ENCODE assay signal across 9 cellular contexts in the genomic region with DNA sequence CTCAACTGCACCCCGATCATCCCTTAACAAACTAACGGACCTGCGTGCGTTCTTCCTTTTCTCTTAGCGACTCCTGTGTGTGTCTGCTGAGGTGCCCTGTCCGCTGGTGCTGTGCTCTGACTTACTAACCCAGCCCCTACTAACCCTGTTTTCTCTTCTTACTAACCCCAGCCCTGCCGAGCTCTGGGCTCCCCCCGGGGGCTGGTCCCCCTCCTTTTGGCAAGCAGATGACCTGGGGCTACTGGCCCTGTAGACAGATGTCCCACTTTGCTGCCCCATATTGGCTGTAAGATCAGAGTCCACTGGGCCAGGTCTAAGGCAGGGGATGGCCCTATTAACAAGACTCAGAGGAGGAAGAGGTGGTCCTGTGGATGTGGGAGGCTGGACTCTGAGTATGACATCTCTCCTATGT. TPM values are rescaled to one million over a fixed set of nuclear protein-coding genes. Genes with fewer than 3 reads are reported as not detected.
DNase-seq lines count a peak whose midpoint lies in the region; ATAC-seq, FAIRE-seq and TF ChIP-seq lines count a peak whose summit lies in the region.
"Had no signal": no experiment of that assay in that cellular context is flagged by ENCODE, and none has a peak within 500 bp of the region (broad histone marks: within the 10 kb centered on the region; RNA-seq: fewer than 3 reads in every experiment).

No MANE protein-coding gene starts in this region.

- ATAC-seq in GM21717 (IDR thresholded peaks at IDR 0.05; ENCODE audit: unreplicated experiment) = peak; percentile 4
- ATAC-seq in Panc1 = no peak
- ATAC-seq in HG02798 (IDR thresholded peaks at IDR 0.05; ENCODE audit: poor library complexity, unreplicated experiment) = no peak

- DNase-seq in Panc1 (ENCODE audit: low read depth, low spot score) (no peak), H1 (ENCODE audit: low read depth in 1 of 2, low spot score in 2 of 2) (no peak), ovary (peak in 4 of 5 donors; percentile 26 to 60 (median 44)), amygdala (lab: John Stamatoyannopoulos, UW) (no peak)
- no peak for DNase-seq in NK-92 treated with Interleukin-12 subunit alpha and Interleukin-12 subunit beta, amount 100 ng/mL, for 24 hours (lab: John Stamatoyannopoulos, UW)

- H3K36me3 ChIP-seq in BLaER1 (0 out of 2 replicates have a peak, but pooled peaks cover 1% of the 10 kb centered on the region), Panc1 (ENCODE audit: control insufficient read depth, insufficient read depth, low read length) (no peaks in the 10 kb centered on the region; the same call in 1 of the 2 replicates), H1 (ENCODE audit: control insufficient read depth in 2 of 4, insufficient read depth in 4 of 4, low read length in 3 of 4) (peaks cover 3 to 18% (median 8%) of the 10 kb centered on the region in 4 experiments; a peak in 6 of 8 replicates), ovary (no peaks in the 10 kb centered on the region)

- intact Hi-C loops in Panc1 (cut with micrococcal nuclease; ENCODE audit: unreplicated experiment) (no loop called here), ovary (cut with DNase I) (no loop called here)

- H3K79me1 ChIP-seq in H1 (ENCODE audit: low read depth, low read length) = peaks cover 8% of the 10 kb centered on the region

- CTCF ChIA-PET in Panc1 (lab: Charles Lee) (no interaction called here), H1 (lab: Charles Lee; ENCODE audit: partially characterized antibody) (interaction anchor here (0.7 to 2.0 kb wide), 6 partner anchors 10 to 122 kb away, joined by 3 to 8 read pairs (median 4); no protein-coding TSS in a partner anchor)

- peak overlapping the region; percentile 35; the same call in 1 of the 2 replicates for H2BK12ac ChIP-seq in H1 (ENCODE audit: low read depth, low read length)

- H4K8ac ChIP-seq in H1 (ENCODE audit: extremely low read depth, insufficient read depth, low read length) = no peak overlapping the region; the same call in 1 of the 2 replicates

- peaks cover 90% of the 10 kb centered on the region for H3K4me1 ChIP-seq in BLaER1
- H3K4me1 ChIP-seq in Panc1 (ENCODE audit: control insufficient read depth, insufficient read depth, low read length) = no peaks in the 10 kb centered on the region
- H3K4me1 ChIP-seq in H1 (replicated peaks in 1 of 4; ENCODE audit: control insufficient read depth in 3 of 4, insufficient read depth in 4 of 4, low read length in 3 of 4) = peaks cover 4 to 24% (median 18%) of the 10 kb centered on the region in 4 experiments
- peaks cover 12% of the 10 kb centered on the region for H3K4me1 ChIP-seq in ovary (ENCODE audit: insufficient read depth)

- H2BK20ac ChIP-seq in H1 (ENCODE audit: low read length) = 0 out of 2 replicates have a peak overlapping the region, but pooled peaks have one; percentile 2

- H3K9me3 ChIP-seq in BLaER1 = no peaks in the 10 kb centered on the region
- no peaks in the 10 kb centered on the region; the same call in 1 of the 2 replicates for H3K9me3 ChIP-seq in Panc1 (ENCODE audit: control insufficient read depth, insufficient read depth, low read depth, low read length)
- no peaks in the 10 kb centered on the region for H3K9me3 ChIP-seq in H1 (ENCODE audit: insufficient read depth in 2 of 2, low read depth in 1 of 2, low read length in 1 of 2)
- H3K9me3 ChIP-seq in ovary = no peaks in the 10 kb centered on the region

- peak overlapping the region; percentile 83; the same call in 1 of the 2 replicates for H2BK15ac ChIP-seq in H1 (ENCODE audit: low read length)

- H3K23me2 ChIP-seq in H1 (ENCODE audit: low read depth, low read length) = peaks cover 11% of the 10 kb centered on the region

- no peak overlapping the region; the same call in 1 of the 2 replicates for H2BK5ac ChIP-seq in H1 (ENCODE audit: low read depth, low read length)

- H3K9ac ChIP-seq in BLaER1 = peak overlapping the region; percentile 93
- H3K9ac ChIP-seq in H1 (replicated peaks in 1 of 4; ENCODE audit: extremely low read depth in 1 of 4, low read depth in 3 of 4, low read length in 3 of 4) = no peak overlapping the region

- no peak for TF ChIP-seq EP300 in H1 (IDR thresholded peaks at IDR 0.05; ENCODE audit: borderline replicate concordance in 1 of 2, low read depth in 2 of 2, low read length in 2 of 2)
- no peak for TF ChIP-seq EP300 in ovary (IDR thresholded peaks at IDR 0.05)

- peak overlapping the region; percentile 20 for H4K91ac ChIP-seq in H1 (replicated peaks; ENCODE audit: insufficient read length, low read length)

- BruUV-seq in Panc1 (replicated peaks; lab: Mats Ljungman, UMichigan) = no TSS peak

- no peak overlapping the region for H2AFZ ChIP-seq in H1 (ENCODE audit: low read length)

- H3K79me2 ChIP-seq in H1 (ENCODE audit: control insufficient read depth in 1 of 2, insufficient read depth in 2 of 2, low read length in 2 of 2) = peaks cover 0 to 8% of the 10 kb centered on the region in 2 experiments; a peak in 1 of 4 replicates

- peak overlapping the region; percentile 17; the same call in 1 of the 2 replicates for H3K18ac ChIP-seq in H1 (ENCODE audit: extremely low read depth, low read length)

- TF ChIP-seq CTCF in Panc1 (IDR thresholded peaks at IDR 0.05) (no peak), H1 (IDR thresholded peaks at IDR 0.05; ENCODE audit: control extremely low read depth in 1 of 3, insufficient read depth in 1 of 3, low read depth in 1 of 3, low read length in 3 of 3) (no peak), ovary (IDR thresholded peaks at IDR 0.05) (no peak)

- no peak for FAIRE-seq in H1 (lab: Jason Lieb, UNC)

- TF ChIP-seq POLR2A in H1 (IDR thresholded peaks at IDR 0.05; ENCODE audit: control extremely low read depth in 1 of 2, low read depth in 2 of 2, low read length in 2 of 2) = no peak
- TF ChIP-seq POLR2A in ovary (IDR thresholded peaks at IDR 0.05) = no peak

- H3K4me2 ChIP-seq in BLaER1 (peak overlapping the region; percentile 95), H1 (ENCODE audit: insufficient read depth in 1 of 2, low read depth in 2 of 2, low read length in 2 of 2) (peak overlapping the region; percentile 82 to 100)

- no peak overlapping the region for H2BK120ac ChIP-seq in H1 (replicated peaks; ENCODE audit: low read depth, low read length)

- H4K5ac ChIP-seq in H1 (ENCODE audit: insufficient read length, low read depth, low read length) = peak overlapping the region; percentile 70

- H3K27me3 ChIP-seq in BLaER1 = no peaks in the 10 kb centered on the region
- no peaks in the 10 kb centered on the region for H3K27me3 ChIP-seq in Panc1 (ENCODE audit: control insufficient read depth, insufficient read depth, low read length)
- H3K27me3 ChIP-seq in H1 (replicated peaks in 1 of 4; ENCODE audit: control insufficient read depth in 3 of 4, extremely low read depth in 1 of 4, insufficient read depth in 3 of 4, low read length in 3 of 4) = no peaks in the 10 kb centered on the region
- no peaks in the 10 kb centered on the region for H3K27me3 ChIP-seq in ovary

- H3K23ac ChIP-seq in H1 (ENCODE audit: insufficient read length) = no peak overlapping the region

- WGBS in H1 (ENCODE audit: extremely low coverage in 1 of 2, insufficient coverage in 1 of 2, insufficient read length in 1 of 2, insufficient replicate concordance in 2 of 2, low coverage in 1 of 2, low lambda C conversion rate in 2 of 2, missing lambda C conversion rate in 1 of 2), 2 experiments = 93% methylated on average over 8 of the region's 8 CpGs; no CpG with 5 or more reads in 1 of the 2 experiments
- WGBS in ovary, 3 donors = 78 to 91% (median 86%) methylated on average over 8 of the region's 8 CpGs

- peak overlapping the region; percentile 22 for H3K4ac ChIP-seq in H1 (replicated peaks; ENCODE audit: insufficient read length, low read depth, low read length)

- H4K20me1 ChIP-seq in BLaER1 (no peaks in the 10 kb centered on the region), H1 (replicated peaks in 1 of 2; ENCODE audit: control insufficient read depth in 1 of 2, insufficient read depth in 2 of 2, low read length in 2 of 2) (no peaks in the 10 kb centered on the region)

- H3K4me3 ChIP-seq in BLaER1 = peak overlapping the region; percentile 80
- peak overlapping the region; percentile 47 to 58; a peak in 3 of 4 replicates for H3K4me3 ChIP-seq in Panc1 (ENCODE audit: low read depth in 2 of 2, low read length in 2 of 2)
- peak overlapping the region; percentile 70 to 81 (median 71); a peak in 7 of 8 replicates for H3K4me3 ChIP-seq in H1 (ENCODE audit: extremely low read depth in 1 of 4, insufficient read depth in 2 of 4, low read depth in 3 of 4, low read length in 4 of 4)
- peak overlapping the region; percentile 65 for H3K4me3 ChIP-seq in ovary

- H3K14ac ChIP-seq in H1 (ENCODE audit: insufficient read length) = no peak overlapping the region

- H3K27ac ChIP-seq in BLaER1 (peak overlapping the region; percentile 95), Panc1 (ENCODE audit: low read length) (peak overlapping the region; percentile 79), H1 (ENCODE audit: low read depth, low read length) (peak overlapping the region; percentile 50), ovary (peak overlapping the region; percentile 69 to 84)

- H2AK5ac ChIP-seq in H1 (ENCODE audit: low read depth, low read length) = 0 out of 2 replicates have a peak overlapping the region, but pooled peaks have one; percentile 2

- POLR2A ChIA-PET in Panc1 (lab: Charles Lee) (no interaction called here), H1 (lab: Charles Lee; ENCODE audit: partially characterized antibody) (interaction anchor here (1.0 to 5.3 kb wide), 11 partner anchors 9 to 242 kb away, joined by 3 to 43 read pairs (median 4); partner anchors contain the start of genes ASPHD2, HPS4, MIAT and SRRD)

- TF ChIP-seq RAD21 in H1 (IDR thresholded peaks at IDR 0.05 in 1 of 2, conservative IDR thresholded peaks at IDR 0.05 in 1 of 2; ENCODE audit: low read depth in 2 of 2, low read length in 2 of 2) = no peak

- in situ Hi-C loops in Panc1 (cut with HindIII; ENCODE audit: low pct_unique_long_range_greater_than_20kb, low sequenced_read_pairs) = no loop called here

- H3K56ac ChIP-seq in H1 (replicated peaks; ENCODE audit: insufficient read length, low read depth, low read length) = no peak overlapping the region

RNA-seq across cellular contexts. Expression of gene MIAT, which starts 14.7 kb away (rescaled TPM):
- total RNA-seq in Panc1 (2021; ENCODE audit: unreplicated experiment) (0.33 TPM), ovary (under 1 TPM; 0.34 to 0.85 (median 0.56) TPM)
- not detected for polyA plus RNA-seq in Panc1 (2012; ENCODE audit: insufficient read length)
- 33.8 and 36.0 TPM in 2 replicates for total RNA-seq in H1 (2021; fragmentation: NEBNext Ultra II Directional; extraction: Animal tissue kit (Norgen Biotek cat#: 25700))
- polyA plus RNA-seq in H1 (2011; rRNA removed) (27.6 and 38.3 TPM in 2 replicates), ovary (under 1 TPM; 0.15 to 0.97 TPM)
- 55.4 TPM for polyA plus RNA-seq in H1 (2011; cell fraction: cytosol; rRNA removed)
- 134 TPM for polyA plus RNA-seq in H1 (2011; cell fraction: nucleus; rRNA removed)
- polyA plus RNA-seq in H1 (2012, experiment 1 of 2) = 55.6 to 81.0 TPM (median 63.3 TPM) in 4 replicates
- polyA plus RNA-seq in H1 (2012, experiment 2 of 2) = 4.6 TPM
- 44.4 TPM for polyA plus RNA-seq in H1 (2013, experiment 1 of 2)
- polyA plus RNA-seq in H1 (2013, experiment 2 of 2) = 37.1 TPM
- 75.5 and 135 TPM in 2 replicates for polyA minus RNA-seq in H1 (2011; rRNA and poly(A)+ RNA removed)
- 20.6 TPM for polyA minus RNA-seq in H1 (2011; cell fraction: cytosol; rRNA and poly(A)+ RNA removed)
- 72.4 TPM for polyA minus RNA-seq in H1 (2011; cell fraction: nucleus; rRNA and poly(A)+ RNA removed)

RNA-seq across cellular contexts. Expression of gene CRYBA4, which starts 50.3 kb away (rescaled TPM):
- not detected for total RNA-seq in Panc1 (2021; ENCODE audit: unreplicated experiment)
- polyA plus RNA-seq in Panc1 (2012; ENCODE audit: insufficient read length) = not detected
- total RNA-seq in H1 (2021; fragmentation: NEBNext Ultra II Directional; extraction: Animal tissue kit (Norgen Biotek cat#: 25700)) = 0.67 and 1.5 TPM in 2 replicates
- polyA plus RNA-seq in H1 (2011; rRNA removed) = 2.2 and 3.1 TPM in 2 replicates
- polyA plus RNA-seq in H1 (2011; cell fraction: cytosol; rRNA removed) = 2.0 TPM
- 1.4 TPM for polyA plus RNA-seq in H1 (2011; cell fraction: nucleus; rRNA removed)
- polyA plus RNA-seq in H1 (2012, experiment 1 of 2) = 0.84 to 2.4 TPM (median 1.9 TPM) in 4 replicates
- 1.5 TPM for polyA plus RNA-seq in H1 (2012, experiment 2 of 2)
- 1.7 TPM for polyA plus RNA-seq in H1 (2013, experiment 1 of 2)
- 2.0 TPM for polyA plus RNA-seq in H1 (2013, experiment 2 of 2)
- polyA minus RNA-seq in H1 (2011; rRNA and poly(A)+ RNA removed) = 0.56 and 0.69 TPM in 2 replicates
- not detected for polyA minus RNA-seq in H1 (2011; cell fraction: cytosol; rRNA and poly(A)+ RNA removed)
- polyA minus RNA-seq in H1 (2011; cell fraction: nucleus; rRNA and poly(A)+ RNA removed) = not detected
- under 1 TPM in 1 of 7 donors, not detected in 6; 0.59 TPM for total RNA-seq in ovary
- not detected for polyA plus RNA-seq in ovary
- total RNA-seq: mononuclear cell had no signal

RNA-seq across cellular contexts. Expression of gene CRYBB1, which starts 54.2 kb away (rescaled TPM):
- total RNA-seq in Panc1 (2021; ENCODE audit: unreplicated experiment) (not detected), ovary (1 to 10 TPM in 1 of 7 donors, under 1 TPM in 4, not detected in 2; 0.26 to 1.4 (median 0.34) TPM)
- not detected for polyA plus RNA-seq in Panc1 (2012; ENCODE audit: insufficient read length)
- total RNA-seq in H1 (2021; fragmentation: NEBNext Ultra II Directional; extraction: Animal tissue kit (Norgen Biotek cat#: 25700)) = 1.7 and 4.2 TPM in 2 replicates
- polyA plus RNA-seq in H1 (2011; rRNA removed) (6.0 and 7.2 TPM in 2 replicates), ovary (under 1 TPM; 0.48 to 0.80 TPM)
- polyA plus RNA-seq in H1 (2011; cell fraction: cytosol; rRNA removed) = 7.5 TPM
- polyA plus RNA-seq in H1 (2011; cell fraction: nucleus; rRNA removed) = 5.0 TPM
- 2.7 to 5.7 TPM (median 5.2 TPM) in 4 replicates for polyA plus RNA-seq in H1 (2012, experiment 1 of 2)
- 3.9 TPM for polyA plus RNA-seq in H1 (2012, experiment 2 of 2)
- polyA plus RNA-seq in H1 (2013, experiment 1 of 2) = 7.7 TPM
- polyA plus RNA-seq in H1 (2013, experiment 2 of 2) = 7.4 TPM
- 1.7 and 4.1 TPM in 2 replicates for polyA minus RNA-seq in H1 (2011; rRNA and poly(A)+ RNA removed)
- 2.9 TPM for polyA minus RNA-seq in H1 (2011; cell fraction: cytosol; rRNA and poly(A)+ RNA removed)
- polyA minus RNA-seq in H1 (2011; cell fraction: nucleus; rRNA and poly(A)+ RNA removed) = 1.3 TPM
- total RNA-seq: mononuclear cell had no signal

Comparison
In these comparisons a context has a peak if more than half of its experiments do, and no peak if none do; other contexts are left out.
1. DNase-seq: peak in ovary (4 of 5); none in Panc1 (single experiment), H1 (0 of 2), amygdala (0 of 56) and NK-92 treated with Interleukin-12 subunit alpha and Interleukin-12 subunit beta, amount 100 ng/mL, for 24 hours (single experiment).
2. RNA of gene MIAT, which starts 14.7 kb away (total RNA-seq): 33.8 to 36.0 TPM in H1; 0.34 to 0.85 TPM in ovary and 0.33 TPM in Panc1 (single experiment); every median in the first group is over 10 times any median in the second.
3. Peak in every context shown above with its lines, with median percentiles within 50 percentile points of each other: H3K27ac ChIP-seq and H3K4me3 ChIP-seq.